ENCODE assay signal across 12 cellular contexts in the genomic region with DNA sequence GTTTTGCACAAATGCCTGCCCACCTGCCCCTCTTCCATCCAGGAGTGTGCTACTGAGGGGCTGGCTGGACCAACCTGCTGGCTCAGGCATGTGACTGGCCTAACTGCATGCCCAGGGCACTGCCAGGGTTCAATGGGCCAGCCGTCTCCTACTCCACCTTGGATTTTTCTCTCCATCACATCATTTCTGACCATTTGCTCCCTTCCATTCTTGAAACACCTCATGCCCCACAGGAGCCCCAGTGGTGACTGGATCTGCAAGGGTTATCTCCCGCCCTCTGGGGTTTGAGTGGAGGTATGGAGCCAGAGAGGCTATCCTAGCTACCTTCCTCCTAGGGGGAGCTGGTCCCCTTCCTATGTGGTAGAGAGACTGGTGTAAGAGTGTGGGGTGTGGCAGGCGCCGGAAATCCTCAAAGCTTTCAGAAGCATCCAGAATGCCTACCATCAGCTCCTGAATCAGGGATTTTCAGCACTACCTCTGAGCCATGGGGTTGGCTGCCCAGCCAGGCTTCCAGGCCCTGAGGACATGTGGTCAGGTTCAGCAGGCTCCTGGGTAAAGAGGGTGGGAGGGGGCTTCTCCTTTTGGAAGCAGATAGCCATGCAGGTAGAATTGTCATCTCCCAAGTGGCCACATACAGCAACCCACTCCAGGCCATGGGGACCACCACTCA. TPM values are rescaled to one million over a fixed set of nuclear protein-coding genes. Genes with fewer than 3 reads are reported as not detected.
A peak's percentile ranks its signal among the peaks of the same experiment; 100 is the strongest.
DNase-seq lines count a peak whose midpoint lies in the region; ATAC-seq and TF ChIP-seq lines count a peak whose summit lies in the region.
"Had no signal": no experiment of that assay in that cellular context is flagged by ENCODE, and none has a peak within 500 bp of the region (broad histone marks: within the 10 kb centered on the region; RNA-seq: fewer than 3 reads in every experiment).

No MANE protein-coding gene starts in this region.

- H3K4me3 ChIP-seq in GM23338: no peak overlapping the region
- H3K4me3 ChIP-seq in hepatocyte: no peak overlapping the region

- H2AFZ ChIP-seq in GM23338: no peak overlapping the region
- no peak overlapping the region for H2AFZ ChIP-seq in hepatocyte

- H3K9me3 Mint-ChIP-seq in CD4-positive, alpha-beta T cell: no peaks in the 10 kb centered on the region
- H3K9me3 Mint-ChIP-seq in GM23338 (no peaks in the 10 kb centered on the region), WTC11 (no peaks in the 10 kb centered on the region), nephron (no peaks in the 10 kb centered on the region)

- peaks cover 43% of the 10 kb centered on the region for H3K4me1 Mint-ChIP-seq in CD4-positive, alpha-beta T cell (ENCODE audit: low read depth)
- peaks cover 30% of the 10 kb centered on the region for H3K4me1 Mint-ChIP-seq in GM23338
- H3K4me1 Mint-ChIP-seq in WTC11: peaks cover 27% of the 10 kb centered on the region
- H3K4me1 Mint-ChIP-seq in nephron: peaks cover 40% of the 10 kb centered on the region

- H3K27me3 ChIP-seq in CD4-positive, alpha-beta T cell (ENCODE audit: control insufficient read depth, insufficient read depth, low read length): no peaks in the 10 kb centered on the region
- no peaks in the 10 kb centered on the region for H3K27me3 ChIP-seq in GM23338 (ENCODE audit: insufficient read depth)
- no peaks in the 10 kb centered on the region for H3K27me3 ChIP-seq in hepatocyte

- H3K4me2 ChIP-seq in GM23338 (no peak overlapping the region), hepatocyte (no peak overlapping the region)

- H3K27me3 Mint-ChIP-seq in CD4-positive, alpha-beta T cell: no peaks in the 10 kb centered on the region
- H3K27me3 Mint-ChIP-seq in GM23338 (ENCODE audit: insufficient read depth, low read depth, poor library complexity) (peaks cover 4% of the 10 kb centered on the region), WTC11 (ENCODE audit: low read depth) (no peaks in the 10 kb centered on the region), nephron (ENCODE audit: low read depth) (peaks cover 4% of the 10 kb centered on the region)

- peaks cover 25% of the 10 kb centered on the region for H3K36me3 Mint-ChIP-seq in CD4-positive, alpha-beta T cell (ENCODE audit: low read depth)
- H3K36me3 Mint-ChIP-seq in GM23338 (ENCODE audit: low read depth) (peaks cover 19% of the 10 kb centered on the region), WTC11 (peaks cover 16% of the 10 kb centered on the region), nephron (ENCODE audit: low read depth) (peaks cover 10% of the 10 kb centered on the region)

- H3F3A ChIP-seq in GM23338 (replicated peaks; ENCODE audit: low read depth): peaks cover 14% of the 10 kb centered on the region

- H3K9me3 ChIP-seq in CD4-positive, alpha-beta T cell (ENCODE audit: control insufficient read depth, low read length): no peaks in the 10 kb centered on the region
- H3K9me3 ChIP-seq in hepatocyte (ENCODE audit: low read depth): no peaks in the 10 kb centered on the region

- no peak overlapping the region for H3K27ac ChIP-seq in CD4-positive, alpha-beta T cell (ENCODE audit: low read depth, low read length)
- H3K27ac ChIP-seq in GM23338 (ENCODE audit: low read depth) (0 out of 2 replicates have a peak overlapping the region, but pooled peaks have one; percentile 14), hepatocyte (no peak overlapping the region)
- H3K27ac ChIP-seq: RWPE1 had no signal

- no peak overlapping the region for H3K27ac Mint-ChIP-seq in CD4-positive, alpha-beta T cell
- H3K27ac Mint-ChIP-seq in GM23338 (no peak overlapping the region), WTC11 (no peak overlapping the region), nephron (peak overlapping the region in 1 of 3 experiments; percentile 44)

- CTCF ChIA-PET in CD4-positive, alpha-beta T cell (lab: Charles Lee): interaction anchor here (4.9 kb wide), 1 partner anchor 766 kb away, joined by 19 read pairs; the partner anchor contains the start of gene MAPKAPK3
- CTCF ChIA-PET in WTC11 (lab: Charles Lee): interaction anchor here (1.3 to 1.7 kb wide), 2 partner anchors 10 to 71 kb away, joined by 3 to 7 read pairs; no protein-coding TSS in a partner anchor

- H3K4me1 ChIP-seq in GM23338 (ENCODE audit: insufficient read depth) (peaks cover 27% of the 10 kb centered on the region), hepatocyte (ENCODE audit: insufficient read depth) (peaks cover 20% of the 10 kb centered on the region)

- 95% methylated on average over 4 of the region's 4 CpGs for whole genome bisulfite sequencing in hepatocyte (ENCODE audit: low lambda C conversion rate, missing lambda C conversion rate)

- POLR2A ChIA-PET in CD4-positive, alpha-beta T cell (lab: Charles Lee): no interaction called here
- POLR2A ChIA-PET in WTC11 (lab: Charles Lee): no interaction called here

- TF ChIP-seq CTCF in CD4-positive, alpha-beta T cell (IDR thresholded peaks at IDR 0.05): no peak
- TF ChIP-seq CTCF in GM23338 (conservative IDR thresholded peaks at IDR 0.05; ENCODE audit: low read depth in 2 of 2): peak in 1 of 2 experiments; percentile 36; a peak in 3 of 4 replicates
- no peak for TF ChIP-seq CTCF in WTC11 (IDR thresholded peaks at IDR 0.05)
- no peak for TF ChIP-seq CTCF in nephron (IDR thresholded peaks at IDR 0.05; ENCODE audit: unreplicated experiment in 3 of 3)
- TF ChIP-seq CTCF in hepatocyte (IDR thresholded peaks at IDR 0.05; ENCODE audit: poor library complexity): no peak

- no peak for ATAC-seq in CD4-positive, alpha-beta T cell (ENCODE audit: poor library complexity)
- ATAC-seq in GM23338 (peak; percentile 2; the same call in 1 of the 3 replicates), WTC11 (peak; percentile 6; the same call in 1 of the 2 replicates)

- intact Hi-C loops in CD4-positive, alpha-beta T cell (cut with DNase I, micrococcal nuclease): loop anchor here in 1 of 2 experiments (5.0 to 10.0 kb wide), 2 partner anchors 355 to 563 kb away; partner anchors contain the start of genes PARP3 and RRP9

- H4K20me1 ChIP-seq in GM23338 (replicated peaks; ENCODE audit: insufficient read depth) (peaks cover 16% of the 10 kb centered on the region), hepatocyte (ENCODE audit: insufficient read depth, poor library complexity, severe bottlenecking) (peaks cover 8% of the 10 kb centered on the region)

- H3K79me2 ChIP-seq in GM23338 (replicated peaks; ENCODE audit: insufficient read depth) (peaks cover 28% of the 10 kb centered on the region), hepatocyte (peaks cover 37% of the 10 kb centered on the region)

- no peaks in the 10 kb centered on the region for H3K36me3 ChIP-seq in GM23338 (ENCODE audit: insufficient read depth)
- H3K36me3 ChIP-seq in hepatocyte (replicated peaks; ENCODE audit: insufficient read depth, low read depth): no peaks in the 10 kb centered on the region

- DNase-seq in CD4-positive, alpha-beta T cell: peak in 1 of 10 experiments; percentile 25
- DNase-seq in GM23338 (ENCODE audit: low spot score) (peak; percentile 57), WTC11 (ENCODE audit: low spot score) (no peak), pons (ENCODE audit: low spot score) (no peak), hepatocyte (ENCODE audit: low spot score) (no peak), DMS79 (lab: John Stamatoyannopoulos, UW) (no peak)
- DNase-seq: MV-4-11, NCI-H1417 treated with DMSO at 0.1 percent for 48 hours, NCI-H2029 treated with DMSO at 0.1 percent for 48 hours, NCI-H524 had no signal

- H3K4me3 Mint-ChIP-seq in CD4-positive, alpha-beta T cell: peak overlapping the region; percentile 90
- H3K4me3 Mint-ChIP-seq in GM23338 (no peak overlapping the region), WTC11 (no peak overlapping the region), nephron (peak overlapping the region in 2 of 3 experiments; percentile 99)

- H3K9me2 ChIP-seq in GM23338 (ENCODE audit: insufficient read depth) (no peaks in the 10 kb centered on the region), hepatocyte (replicated peaks; ENCODE audit: insufficient read depth) (no peaks in the 10 kb centered on the region)

TF ChIP-seq in GM23338, 12 proteins besides CTCF, POLR2A, EP300 and RAD21 (continues in another document):
- no peak for TF ChIP-seq NANOG (IDR thresholded peaks at IDR 0.05; ENCODE audit: borderline replicate concordance)
- no peak for TF ChIP-seq EZH2phosphoT487 (IDR thresholded peaks at IDR 0.05; ENCODE audit: unreplicated experiment)

TF ChIP-seq in WTC11, 78 proteins besides CTCF, POLR2A, EP300 and RAD21 (continues in another document):
- no peak for TF ChIP-seq EMX1 (CRISPR knock-in tag; IDR thresholded peaks at IDR 0.05)
- TF ChIP-seq RORB (CRISPR knock-in tag; IDR thresholded peaks at IDR 0.05): no peak
- TF ChIP-seq, protein P1, sequence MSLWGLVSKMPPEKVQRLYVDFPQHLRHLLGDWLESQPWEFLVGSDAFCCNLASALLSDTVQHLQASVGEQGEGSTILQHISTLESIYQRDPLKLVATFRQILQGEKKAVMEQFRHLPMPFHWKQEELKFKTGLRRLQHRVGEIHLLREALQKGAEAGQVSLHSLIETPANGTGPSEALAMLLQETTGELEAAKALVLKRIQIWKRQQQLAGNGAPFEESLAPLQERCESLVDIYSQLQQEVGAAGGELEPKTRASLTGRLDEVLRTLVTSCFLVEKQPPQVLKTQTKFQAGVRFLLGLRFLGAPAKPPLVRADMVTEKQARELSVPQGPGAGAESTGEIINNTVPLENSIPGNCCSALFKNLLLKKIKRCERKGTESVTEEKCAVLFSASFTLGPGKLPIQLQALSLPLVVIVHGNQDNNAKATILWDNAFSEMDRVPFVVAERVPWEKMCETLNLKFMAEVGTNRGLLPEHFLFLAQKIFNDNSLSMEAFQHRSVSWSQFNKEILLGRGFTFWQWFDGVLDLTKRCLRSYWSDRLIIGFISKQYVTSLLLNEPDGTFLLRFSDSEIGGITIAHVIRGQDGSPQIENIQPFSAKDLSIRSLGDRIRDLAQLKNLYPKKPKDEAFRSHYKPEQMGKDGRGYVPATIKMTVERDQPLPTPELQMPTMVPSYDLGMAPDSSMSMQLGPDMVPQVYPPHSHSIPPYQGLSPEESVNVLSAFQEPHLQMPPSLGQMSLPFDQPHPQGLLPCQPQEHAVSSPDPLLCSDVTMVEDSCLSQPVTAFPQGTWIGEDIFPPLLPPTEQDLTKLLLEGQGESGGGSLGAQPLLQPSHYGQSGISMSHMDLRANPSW (CRISPR knock-in tag; conservative IDR thresholded peaks at IDR 0.05; ENCODE audit: low read depth): no peak
- no peak for TF ChIP-seq ZNF423 (CRISPR knock-in tag; IDR thresholded peaks at IDR 0.05)
- TF ChIP-seq ZBTB21 (CRISPR knock-in tag; IDR thresholded peaks at IDR 0.05; ENCODE audit: borderline replicate concordance): no peak
- no peak for TF ChIP-seq CREB1 (CRISPR knock-in tag; IDR thresholded peaks at IDR 0.05)

RNA-seq across cellular contexts. Expression of gene MANF, which starts 2.9 kb away (rescaled TPM):
- 10 to 100 TPM; 26.4 to 30.2 TPM for total RNA-seq in CD4-positive, alpha-beta T cell
- total RNA-seq in GM23338 (2014; rRNA removed; shearing (Covaris generic)): 70.4 and 92.7 TPM in 2 replicates
- polyA plus RNA-seq in GM23338 (2016; fragmentation: Nextera tagmentation; extraction: Ambion mirVana) (41.7 and 48.7 TPM in 2 replicates), hepatocyte (224 and 225 TPM in 2 replicates)
- total RNA-seq in WTC11 (2021) (105 to 121 TPM (median 109 TPM) in 3 replicates), hepatocyte (173 and 178 TPM in 2 replicates)

RNA-seq across cellular contexts. Expression of gene RBM15B, which starts 8.9 kb away (rescaled TPM):
- total RNA-seq in CD4-positive, alpha-beta T cell: 10 to 100 TPM; 29.1 to 29.2 TPM
- total RNA-seq in GM23338 (2014; rRNA removed; shearing (Covaris generic)): 51.7 and 57.9 TPM in 2 replicates
- polyA plus RNA-seq in GM23338 (2016; fragmentation: Nextera tagmentation; extraction: Ambion mirVana): 15.9 and 16.3 TPM in 2 replicates
- total RNA-seq in WTC11 (2021): 53.9 to 55.6 TPM (median 55.4 TPM) in 3 replicates
- 28.6 and 31.0 TPM in 2 replicates for total RNA-seq in hepatocyte
- 30.6 and 33.3 TPM in 2 replicates for polyA plus RNA-seq in hepatocyte

Comparison
In these comparisons a context has a peak if more than half of its experiments do, and no peak if none do; other contexts are left out.
1. H3K4me3 Mint-ChIP-seq: peak in CD4-positive, alpha-beta T cell (single experiment) and nephron (2 of 3); none in GM23338 (single experiment) and WTC11 (single experiment).